ENCODE assay signal across 2 cellular contexts in genomic region chr6:56915832-56916231, GRCh38.
TF ChIP-seq lines count a peak whose summit lies in the region.

No MANE protein-coding gene starts in this region.

TF ChIP-seq in GM12891, 5 proteins besides CTCF, POLR2A, EP300 and RAD21:
- TF ChIP-seq SPI1 (IDR thresholded peaks at IDR 0.05; ENCODE audit: low read depth, low read length), result no peak
- no peak for TF ChIP-seq POU2F2 (IDR thresholded peaks at IDR 0.05; ENCODE audit: low read depth, low read length)
- no peak for TF ChIP-seq PAX5 (IDR thresholded peaks at IDR 0.05; ENCODE audit: insufficient read depth, low read length, severe bottlenecking)
- no peak for TF ChIP-seq POLR2AphosphoS5 (IDR thresholded peaks at IDR 0.05; ENCODE audit: low read depth, low read length)
- no peak for TF ChIP-seq TAF1 (IDR thresholded peaks at IDR 0.05; ENCODE audit: low read depth, low read length)

TF ChIP-seq in IMR-90, 13 proteins besides CTCF, POLR2A, EP300 and RAD21:
- TF ChIP-seq FOS (IDR thresholded peaks at IDR 0.05; ENCODE audit: low read depth, low read length) (no peak), ELK1 (IDR thresholded peaks at IDR 0.05; ENCODE audit: borderline replicate concordance, low read depth, low read length) (no peak), USF2 (IDR thresholded peaks at IDR 0.05; ENCODE audit: low read depth, low read length) (no peak), MXI1 (IDR thresholded peaks at IDR 0.05; ENCODE audit: borderline replicate concordance, low read depth, low read length) (no peak), SMC3 (IDR thresholded peaks at IDR 0.05; ENCODE audit: low read depth, low read length) (no peak), NFE2L2 (IDR thresholded peaks at IDR 0.05; ENCODE audit: low read depth, low read length) (no peak), MAFK (IDR thresholded peaks at IDR 0.05; ENCODE audit: low read depth, low read length) (no peak), RFX5 (IDR thresholded peaks at IDR 0.05; ENCODE audit: low read depth, low read length) (no peak), RCOR1 (IDR thresholded peaks at IDR 0.05; ENCODE audit: insufficient replicate concordance, low read length) (no peak), BHLHE40 (IDR thresholded peaks at IDR 0.05; ENCODE audit: low read depth, low read length) (no peak), CHD1 (IDR thresholded peaks at IDR 0.05; ENCODE audit: low read depth, low read length) (no peak), CEBPB (IDR thresholded peaks at IDR 0.05; ENCODE audit: low read depth, low read length) (no peak), MAZ (IDR thresholded peaks at IDR 0.05; ENCODE audit: borderline replicate concordance, low read depth, low read length) (no peak)
